8 cellular contexts compared by ENCODE assay signal in genomic region chr19:56120002-56120370, GRCh38. TPM values are rescaled to one million over a fixed set of nuclear protein-coding genes. Genes with fewer than 3 reads are reported as not detected.
A peak's percentile ranks its signal among the peaks of the same experiment; 100 is the strongest.
DNase-seq lines count a peak whose midpoint lies in the region; ATAC-seq and TF ChIP-seq lines count a peak whose summit lies in the region.

No MANE protein-coding gene starts in this region.

- intact Hi-C loops in activated T-helper 1 cell treated with anti-CD3 and anti-CD28 coated beads, Interleukin-12 subunit alpha, Interleukin-12 subunit beta, Interleukin-2, Interleukin-4 antibody, amounts not matched to agents 30 ng/mL and 10 ng/mL and 1 ng/mL, durations not matched to agents 14 hours and 24 hours and 36 hours (cut with micrococcal nuclease), result loop anchor here (5.0 kb wide), 3 partner anchors 282 to 1003 kb away; partner anchors contain the start of genes EPN1, PPP1R12C and ZNF583
- intact Hi-C loops in spleen (cut with DNase I; ENCODE audit: low total_unique reads), result no loop called here

- no peaks in the 10 kb centered on the region for H3K27me3 Mint-ChIP-seq in HFFc6 (ENCODE audit: insufficient read depth)
- H3K27me3 Mint-ChIP-seq in activated T-helper 1 cell treated with anti-CD3 and anti-CD28 coated beads, Interleukin-12 subunit alpha, Interleukin-12 subunit beta, Interleukin-2, Interleukin-4 antibody, amounts not matched to agents 30 ng/mL and 10 ng/mL and 1 ng/mL, durations not matched to agents 14 hours and 24 hours and 36 hours (ENCODE audit: insufficient read depth), result no peaks in the 10 kb centered on the region

- peaks cover 42 to 67% (median 62%) of the 10 kb centered on the region in 6 donors for H3K4me1 ChIP-seq in spleen

- no peak for TF ChIP-seq POLR2A in spleen (IDR thresholded peaks at IDR 0.05)

- peaks cover 23% of the 10 kb centered on the region for H3K4me1 Mint-ChIP-seq in HFFc6 (ENCODE audit: low read depth)
- H3K4me1 Mint-ChIP-seq in activated T-helper 1 cell treated with anti-CD3 and anti-CD28 coated beads, Interleukin-12 subunit alpha, Interleukin-12 subunit beta, Interleukin-2, Interleukin-4 antibody, amounts not matched to agents 30 ng/mL and 10 ng/mL and 1 ng/mL, durations not matched to agents 14 hours and 24 hours and 36 hours (ENCODE audit: low read depth), result peaks cover 24% of the 10 kb centered on the region

- peak overlapping the region; percentile 94 for H3K27ac Mint-ChIP-seq in HFFc6
- H3K27ac Mint-ChIP-seq in activated T-helper 1 cell treated with anti-CD3 and anti-CD28 coated beads, Interleukin-12 subunit alpha, Interleukin-12 subunit beta, Interleukin-2, Interleukin-4 antibody, amounts not matched to agents 30 ng/mL and 10 ng/mL and 1 ng/mL, durations not matched to agents 14 hours and 24 hours and 36 hours, result peak overlapping the region; percentile 95

- no peaks in the 10 kb centered on the region for H3K27me3 ChIP-seq in spleen (replicated peaks in 1 of 7)

- no peaks in the 10 kb centered on the region for H3K9me3 ChIP-seq in spleen

- no peaks in the 10 kb centered on the region for H3K9me3 Mint-ChIP-seq in HFFc6
- no peaks in the 10 kb centered on the region for H3K9me3 Mint-ChIP-seq in activated T-helper 1 cell treated with anti-CD3 and anti-CD28 coated beads, Interleukin-12 subunit alpha, Interleukin-12 subunit beta, Interleukin-2, Interleukin-4 antibody, amounts not matched to agents 30 ng/mL and 10 ng/mL and 1 ng/mL, durations not matched to agents 14 hours and 24 hours and 36 hours

- TF ChIP-seq CTCF in HFFc6 (IDR thresholded peaks at IDR 0.05) (no peak), spleen (IDR thresholded peaks at IDR 0.05 in 8 of 11, conservative IDR thresholded peaks at IDR 0.05 in 3 of 11) (no peak)

- H3K27ac ChIP-seq in spleen, result peak overlapping the region; percentile 83 to 100 (median 96)

- DNase-seq in HFFc6 (no peak), spleen (no peak), dermis blood vessel endothelial cell (no peak), NOMO-1 treated with dmso at 0.1 percent for 144 hours (lab: John Stamatoyannopoulos, UW; ENCODE audit: unreplicated experiment) (no peak), MV-4-11 (lab: John Stamatoyannopoulos, UW) (no peak)
- no peak for DNase-seq in activated T-helper 1 cell treated with anti-CD3 and anti-CD28 coated beads, Interleukin-12 subunit alpha, Interleukin-12 subunit beta, Interleukin-2, Interleukin-4 antibody, amounts not matched to agents 30 ng/mL and 10 ng/mL and 1 ng/mL, durations not matched to agents 14 hours and 24 hours and 36 hours (ENCODE audit: low spot score)

- no peak for ATAC-seq in GM21723 (IDR thresholded peaks at IDR 0.05; ENCODE audit: unreplicated experiment)

- peaks cover 4% of the 10 kb centered on the region for H3K36me3 Mint-ChIP-seq in HFFc6 (ENCODE audit: low read depth)
- H3K36me3 Mint-ChIP-seq in activated T-helper 1 cell treated with anti-CD3 and anti-CD28 coated beads, Interleukin-12 subunit alpha, Interleukin-12 subunit beta, Interleukin-2, Interleukin-4 antibody, amounts not matched to agents 30 ng/mL and 10 ng/mL and 1 ng/mL, durations not matched to agents 14 hours and 24 hours and 36 hours (ENCODE audit: low read depth), result peaks cover 6% of the 10 kb centered on the region

- WGBS in spleen, 5 donors, result 9 to 22% (median 16%) methylated on average over 6 to 8 of the region's 8 CpGs

- peaks cover 0 to 28% (median 0%) of the 10 kb centered on the region in 6 donors for H3K36me3 ChIP-seq in spleen

- H3K4me3 ChIP-seq in iPS-11a (ENCODE audit: low read depth, low read length) (peak overlapping the region; percentile 80), spleen (peak overlapping the region; percentile 68 to 93 (median 78))

- peak overlapping the region; percentile 91 for H3K4me3 Mint-ChIP-seq in HFFc6
- H3K4me3 Mint-ChIP-seq in activated T-helper 1 cell treated with anti-CD3 and anti-CD28 coated beads, Interleukin-12 subunit alpha, Interleukin-12 subunit beta, Interleukin-2, Interleukin-4 antibody, amounts not matched to agents 30 ng/mL and 10 ng/mL and 1 ng/mL, durations not matched to agents 14 hours and 24 hours and 36 hours, result peak overlapping the region; percentile 89

RNA-seq across cellular contexts. Expression of gene ZNF787, which starts 1.1 kb away (rescaled TPM):
- total RNA-seq in HFFc6 (2021; fragmentation: NEBNext Ultra II Directional; extraction: Animal tissue kit (Norgen Biotek cat#: 25700)), result 10 to 100 TPM; 28.5 to 31.5 (median 29.5) TPM
- total RNA-seq in activated T-helper 1 cell treated with anti-CD3 and anti-CD28 coated beads, Interleukin-12 subunit alpha, Interleukin-12 subunit beta, Interleukin-2, Interleukin-4 antibody, amounts not matched to agents 30 ng/mL and 10 ng/mL and 1 ng/mL, durations not matched to agents 14 hours and 24 hours and 36 hours, result 41.8 and 42.6 TPM in 2 replicates
- total RNA-seq in spleen (10 to 100 TPM; 18.0 to 53.8 (median 42.8) TPM), dermis blood vessel endothelial cell (30.0 and 41.2 TPM in 2 replicates)
- 10 to 100 TPM; 16.6 to 39.0 (median 21.1) TPM for polyA plus RNA-seq in spleen

RNA-seq across cellular contexts. Expression of gene ZNF444, which starts 21.1 kb away (rescaled TPM):
- total RNA-seq in HFFc6 (2021; fragmentation: NEBNext Ultra II Directional; extraction: Animal tissue kit (Norgen Biotek cat#: 25700)), result 10 to 100 TPM; 20.6 to 28.4 (median 22.5) TPM
- 33.8 and 36.5 TPM in 2 replicates for total RNA-seq in activated T-helper 1 cell treated with anti-CD3 and anti-CD28 coated beads, Interleukin-12 subunit alpha, Interleukin-12 subunit beta, Interleukin-2, Interleukin-4 antibody, amounts not matched to agents 30 ng/mL and 10 ng/mL and 1 ng/mL, durations not matched to agents 14 hours and 24 hours and 36 hours
- total RNA-seq in spleen (10 to 100 TPM; 17.0 to 27.9 (median 23.1) TPM), dermis blood vessel endothelial cell (22.6 and 26.3 TPM in 2 replicates)
- polyA plus RNA-seq in spleen, result 10 to 100 TPM; 17.0 to 35.1 (median 22.6) TPM

RNA-seq across cellular contexts. Expression of gene GALP, which starts 55.8 kb away (rescaled TPM):
- total RNA-seq in HFFc6 (2021; fragmentation: NEBNext Ultra II Directional; extraction: Animal tissue kit (Norgen Biotek cat#: 25700)), result not detected
- total RNA-seq in activated T-helper 1 cell treated with anti-CD3 and anti-CD28 coated beads, Interleukin-12 subunit alpha, Interleukin-12 subunit beta, Interleukin-2, Interleukin-4 antibody, amounts not matched to agents 30 ng/mL and 10 ng/mL and 1 ng/mL, durations not matched to agents 14 hours and 24 hours and 36 hours, result not detected in 2 replicates
- not detected for total RNA-seq in spleen
- polyA plus RNA-seq in spleen, result not detected
- not detected in 2 replicates for total RNA-seq in dermis blood vessel endothelial cell
